8 cellular contexts compared by ENCODE assay signal in the genomic region with DNA sequence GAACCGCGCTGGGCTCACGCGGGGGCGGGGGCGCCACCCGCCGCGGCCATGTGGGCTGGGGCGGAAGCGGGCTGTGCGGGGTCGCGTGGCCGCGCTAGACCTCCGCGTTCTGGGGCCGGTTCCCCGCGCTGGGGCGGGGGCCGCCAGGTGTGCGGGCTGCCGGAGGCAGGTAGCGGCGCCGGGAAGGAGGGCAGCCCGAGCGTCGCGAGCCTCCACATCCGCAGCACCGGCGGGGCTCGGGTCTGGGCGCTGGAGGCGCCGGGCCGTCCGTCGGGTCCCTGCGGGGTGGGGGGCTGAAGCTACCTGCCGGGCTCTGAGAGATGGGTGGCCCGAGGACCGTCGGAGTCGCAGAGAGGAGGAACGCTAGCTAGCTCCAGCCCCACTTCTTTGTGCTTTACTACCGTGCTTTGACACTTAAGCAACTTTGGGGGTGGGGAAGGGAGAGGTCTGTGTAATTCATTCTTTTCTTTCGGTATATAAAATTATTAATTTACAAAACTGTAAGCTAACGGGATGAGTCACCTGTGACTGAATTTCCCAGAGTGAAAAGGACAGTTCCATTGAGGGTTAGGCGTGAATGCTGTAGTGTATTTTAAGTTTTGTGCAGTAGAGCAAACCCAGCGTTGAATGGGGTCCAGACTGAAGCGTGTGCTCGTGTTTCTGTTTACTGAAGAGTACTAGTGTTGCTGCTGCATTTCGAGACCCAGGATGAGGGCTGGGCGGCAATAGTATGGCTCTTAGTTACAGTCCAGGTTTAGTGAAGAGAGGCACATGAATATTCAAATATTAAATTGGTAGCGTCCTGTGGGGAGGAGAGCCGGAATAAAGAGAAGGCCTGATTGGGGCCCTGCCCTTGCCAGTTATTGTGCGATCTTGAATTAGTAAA.
A peak's percentile ranks its signal among the peaks of the same experiment; 100 is the strongest.
DNase-seq lines count a peak whose midpoint lies in the region; ATAC-seq lines count a peak whose summit lies in the region.

No MANE protein-coding gene starts in this region.

- H3K27me3 Mint-ChIP-seq in central memory CD8-positive, alpha-beta T cell: no peaks in the 10 kb centered on the region

- ATAC-seq in GM18519 (IDR thresholded peaks at IDR 0.05; ENCODE audit: low FRiP score, unreplicated experiment) (peak; percentile 13), HG03460 (IDR thresholded peaks at IDR 0.05; ENCODE audit: unreplicated experiment) (peak; percentile 3)
- peak; percentile 3 for ATAC-seq in central memory CD8-positive, alpha-beta T cell (replicated peaks; ENCODE audit: extremely low read depth, poor library complexity, severe bottlenecking)
- ATAC-seq in stimulated activated effector memory CD8-positive, alpha-beta T cell treated with anti-CD3 and anti-CD28 coated beads, Interleukin-12 subunit alpha, Interleukin-12 subunit beta, amount 100 ng/mL, for 72 hours: no peak

- no peaks in the 10 kb centered on the region for H3K27me3 ChIP-seq in layer of hippocampus (ENCODE audit: control insufficient read depth, insufficient read depth, low read length)

- peaks cover 41% of the 10 kb centered on the region for H3K4me1 Mint-ChIP-seq in central memory CD8-positive, alpha-beta T cell
- peaks cover 40% of the 10 kb centered on the region for H3K4me1 Mint-ChIP-seq in stimulated activated effector memory CD8-positive, alpha-beta T cell treated with anti-CD3 and anti-CD28 coated beads, Interleukin-12 subunit alpha, Interleukin-12 subunit beta, amount 100 ng/mL, for 72 hours

- peaks cover 3% of the 10 kb centered on the region for H3K36me3 Mint-ChIP-seq in central memory CD8-positive, alpha-beta T cell (ENCODE audit: insufficient read depth)
- H3K36me3 Mint-ChIP-seq in stimulated activated effector memory CD8-positive, alpha-beta T cell treated with anti-CD3 and anti-CD28 coated beads, Interleukin-12 subunit alpha, Interleukin-12 subunit beta, amount 100 ng/mL, for 72 hours: peaks cover 12% of the 10 kb centered on the region

- peak overlapping the region; percentile 91 for H3K27ac Mint-ChIP-seq in central memory CD8-positive, alpha-beta T cell (ENCODE audit: low read depth)
- peak overlapping the region; percentile 96 for H3K27ac Mint-ChIP-seq in stimulated activated effector memory CD8-positive, alpha-beta T cell treated with anti-CD3 and anti-CD28 coated beads, Interleukin-12 subunit alpha, Interleukin-12 subunit beta, amount 100 ng/mL, for 72 hours

- H3K9me3 Mint-ChIP-seq in central memory CD8-positive, alpha-beta T cell: no peaks in the 10 kb centered on the region
- no peaks in the 10 kb centered on the region for H3K9me3 Mint-ChIP-seq in stimulated activated effector memory CD8-positive, alpha-beta T cell treated with anti-CD3 and anti-CD28 coated beads, Interleukin-12 subunit alpha, Interleukin-12 subunit beta, amount 100 ng/mL, for 72 hours

- peak overlapping the region; percentile 65 for H3K4me3 Mint-ChIP-seq in central memory CD8-positive, alpha-beta T cell
- peak overlapping the region; percentile 68 for H3K4me3 Mint-ChIP-seq in stimulated activated effector memory CD8-positive, alpha-beta T cell treated with anti-CD3 and anti-CD28 coated beads, Interleukin-12 subunit alpha, Interleukin-12 subunit beta, amount 100 ng/mL, for 72 hours

- DNase-seq in Ammon's horn (ENCODE audit: low spot score): peak; percentile 20
- peak; percentile 53 for DNase-seq in RKO (ENCODE audit: low spot score)
- DNase-seq in central memory CD8-positive, alpha-beta T cell (ENCODE audit: low spot score in 2 of 2): peak in 1 of 2 donors; percentile 17
- no peak for DNase-seq in stimulated activated effector memory CD8-positive, alpha-beta T cell treated with anti-CD3 and anti-CD28 coated beads, Interleukin-12 subunit alpha, Interleukin-12 subunit beta, amount 100 ng/mL, for 72 hours (ENCODE audit: low spot score in 2 of 2)
- DNase-seq in NCI-H1930 (lab: John Stamatoyannopoulos, UW): no peak

- peak overlapping the region; percentile 81 for H3K27ac ChIP-seq in layer of hippocampus (ENCODE audit: low read depth, low read length)

Comparison
In these comparisons a context has a peak if more than half of its experiments do, and no peak if none do; other contexts are left out.
1. DNase-seq: peak in Ammon's horn (single experiment) and RKO (single experiment); none in stimulated activated effector memory CD8-positive, alpha-beta T cell treated with anti-CD3 and anti-CD28 coated beads, Interleukin-12 subunit alpha, Interleukin-12 subunit beta, amount 100 ng/mL, for 72 hours (0 of 2) and NCI-H1930 (0 of 2).